Comparison of ENCODE assay signal across 21 cellular contexts in the genomic region with DNA sequence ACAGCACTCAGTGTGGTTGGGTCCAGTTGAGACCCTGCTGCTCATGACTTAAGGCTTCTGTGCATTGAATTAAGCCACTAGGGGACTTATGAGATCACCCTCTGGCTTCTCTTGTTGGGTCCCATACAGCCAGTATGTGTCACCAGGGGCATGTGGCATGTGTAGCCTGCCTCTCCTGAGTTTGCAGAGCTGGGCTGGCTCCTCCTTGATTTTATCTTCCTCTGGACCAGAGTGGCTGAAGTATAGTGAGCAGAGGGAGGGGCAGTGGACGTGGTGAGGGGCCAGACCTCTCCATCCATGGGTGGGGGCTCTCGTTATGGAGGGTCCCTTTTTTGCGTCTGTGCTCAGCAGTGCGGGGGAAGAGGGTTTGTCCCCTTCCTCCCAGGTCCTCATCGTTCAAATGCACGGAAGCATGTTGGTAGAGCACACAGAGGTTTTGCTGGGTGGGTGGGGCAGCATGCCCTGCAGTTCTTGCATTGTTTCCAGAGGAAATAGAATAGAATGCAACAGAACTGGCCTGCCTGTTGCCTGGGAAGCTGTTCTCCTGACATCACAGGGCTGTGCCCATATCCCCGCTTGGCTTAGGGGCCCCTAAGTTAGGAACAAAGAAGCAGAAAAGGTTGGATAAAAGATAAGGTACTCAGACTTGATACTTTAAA.
DNase-seq lines count a peak whose midpoint lies in the region; ATAC-seq and TF ChIP-seq lines count a peak whose summit lies in the region.
"Had no signal": no experiment of that assay in that cellular context is flagged by ENCODE, and none has a peak within 500 bp of the region (broad histone marks: within the 10 kb centered on the region; RNA-seq: fewer than 3 reads in every experiment).

No MANE protein-coding gene starts in this region.

- H4K91ac ChIP-seq in neuronal stem cell (ENCODE audit: low read depth, low read length, poor library complexity), result peak overlapping the region; percentile 49

- no peak for TF ChIP-seq POLR2A in heart left ventricle (IDR thresholded peaks at IDR 0.05)

- peak overlapping the region; percentile 6 for H3K27ac Mint-ChIP-seq in dendritic cell treated with granulocyte-macrophage colony-stimulating factor and Interleukin-4, amounts not matched to agents 40 ng/mL and 50 ng/mL, for 4 days
- H3K27ac Mint-ChIP-seq in natural killer cell treated with Interleukin-12 subunit alpha and Interleukin-12 subunit beta and Interleukin-15 and Interleukin-18, amount 100 ng/mL, for 72 hours, result peak overlapping the region in 1 of 2 donors; percentile 38
- H3K27ac Mint-ChIP-seq: activated naive CD4-positive, alpha-beta T cell treated with anti-CD3 and anti-CD28 coated beads, Interleukin-2, amount 50 U/mL, for 24 hours had no signal

- H3K4ac ChIP-seq in neuronal stem cell (ENCODE audit: low read length), result no peak overlapping the region

- H3K4me1 ChIP-seq in heart left ventricle (peaks cover 0 to 64% (median 46%) of the 10 kb centered on the region in 12 donors), neuronal stem cell (ENCODE audit: control insufficient read depth in 2 of 2, insufficient read depth in 1 of 2, low read depth in 1 of 2, low read length in 2 of 2) (peaks cover 20 to 24% of the 10 kb centered on the region in 2 donors), upper lobe of right lung (no peaks in the 10 kb centered on the region)
- H3K4me1 ChIP-seq: body of pancreas had no signal

- ATAC-seq in heart left ventricle (peak; percentile 38 to 74 (median 55)), Right ventricle myocardium inferior (no peak), upper lobe of right lung (no peak), HG03460 (IDR thresholded peaks at IDR 0.05; ENCODE audit: unreplicated experiment) (no peak)
- no peak for ATAC-seq in natural killer cell treated with Interleukin-12 subunit alpha and Interleukin-12 subunit beta and Interleukin-15 and Interleukin-18, amount 100 ng/mL, for 72 hours
- ATAC-seq: body of pancreas, Panc1 had no signal

- H2AK5ac ChIP-seq in neuronal stem cell (ENCODE audit: low read depth, low read length), result peak overlapping the region; percentile 45

- no peak overlapping the region for H2BK12ac ChIP-seq in neuronal stem cell (ENCODE audit: low read length)

- peak overlapping the region; percentile 39 for H3K9ac ChIP-seq in neuronal stem cell (ENCODE audit: low read depth, low read length, poor library complexity)
- H3K9ac ChIP-seq: KMS-11 had no signal

- H2BK5ac ChIP-seq in neuronal stem cell (ENCODE audit: low read length), result no peak overlapping the region

- H4K8ac ChIP-seq in neuronal stem cell (ENCODE audit: low read depth, low read length), result peak overlapping the region; percentile 44

- peaks cover 57% of the 10 kb centered on the region for H3K4me1 Mint-ChIP-seq in dendritic cell treated with granulocyte-macrophage colony-stimulating factor and Interleukin-4, amounts not matched to agents 40 ng/mL and 50 ng/mL, for 4 days (ENCODE audit: low read depth)
- H3K4me1 Mint-ChIP-seq in natural killer cell treated with Interleukin-12 subunit alpha and Interleukin-12 subunit beta and Interleukin-15 and Interleukin-18, amount 100 ng/mL, for 72 hours (ENCODE audit: low read depth in 2 of 2), result peaks cover 10 to 14% of the 10 kb centered on the region in 2 donors

- peak overlapping the region; percentile 63 for H2AFZ ChIP-seq in neuronal stem cell (ENCODE audit: low read length)

- WGBS in heart left ventricle, 4 donors, result 59 to 70% (median 61%) methylated on average over 7 of the region's 7 CpGs
- no CpG with 5 or more reads among the region's 7 CpGs for WGBS in neuronal stem cell (ENCODE audit: extremely low coverage in 2 of 2, insufficient read length in 2 of 2, insufficient replicate concordance in 1 of 2), 2 donors

- H3K23ac ChIP-seq in neuronal stem cell (ENCODE audit: low read depth, low read length, poor library complexity), result no peak overlapping the region

- no peaks in the 10 kb centered on the region for H3K9me3 Mint-ChIP-seq in dendritic cell treated with granulocyte-macrophage colony-stimulating factor and Interleukin-4, amounts not matched to agents 40 ng/mL and 50 ng/mL, for 4 days
- H3K9me3 Mint-ChIP-seq in natural killer cell treated with Interleukin-12 subunit alpha and Interleukin-12 subunit beta and Interleukin-15 and Interleukin-18, amount 100 ng/mL, for 72 hours, result no peaks in the 10 kb centered on the region
- H3K9me3 Mint-ChIP-seq: activated naive CD4-positive, alpha-beta T cell treated with anti-CD3 and anti-CD28 coated beads, Interleukin-2, amount 50 U/mL, for 24 hours had no signal

- no peaks in the 10 kb centered on the region for H3K79me1 ChIP-seq in neuronal stem cell (ENCODE audit: low read depth, low read length)

- no peaks in the 10 kb centered on the region for H3K27me3 ChIP-seq in heart left ventricle
- peaks cover 0 to 3% (median 0%) of the 10 kb centered on the region in 3 experiments for H3K27me3 ChIP-seq in neuronal stem cell (ENCODE audit: control insufficient read depth in 3 of 3, insufficient read depth in 3 of 3, low read depth in 1 of 3, low read length in 3 of 3)
- no peaks in the 10 kb centered on the region for H3K27me3 ChIP-seq in upper lobe of right lung
- H3K27me3 ChIP-seq: body of pancreas, upper lobe of left lung had no signal

- H3K27ac ChIP-seq in heart left ventricle (peak overlapping the region; percentile 30 to 100 (median 85)), neuronal stem cell (replicated peaks; ENCODE audit: low read length) (no peak overlapping the region), upper lobe of right lung (peak overlapping the region; percentile 6)
- H3K27ac ChIP-seq: HL-60, KMS-11 had no signal

- no peaks in the 10 kb centered on the region for H3K36me3 ChIP-seq in heart left ventricle
- H3K36me3 ChIP-seq in neuronal stem cell (replicated peaks in 1 of 2; ENCODE audit: control insufficient read depth in 2 of 2, insufficient read depth in 2 of 2, low read length in 2 of 2), result no peaks in the 10 kb centered on the region
- no peaks in the 10 kb centered on the region for H3K36me3 ChIP-seq in upper lobe of right lung
- H3K36me3 ChIP-seq: upper lobe of left lung had no signal

- peak overlapping the region; percentile 6 for H2BK120ac ChIP-seq in neuronal stem cell (ENCODE audit: low read depth, low read length)

- H3K4me2 ChIP-seq in neuronal stem cell (ENCODE audit: insufficient read depth, low read length, poor library complexity, severe bottlenecking), result no peak overlapping the region
- H3K4me2 ChIP-seq: KMS-11 had no signal

- H3K18ac ChIP-seq in neuronal stem cell (ENCODE audit: low read length), result peak overlapping the region; percentile 81

- no peak overlapping the region for H2BK15ac ChIP-seq in neuronal stem cell (ENCODE audit: low read length)

- H3K4me3 ChIP-seq in heart left ventricle, result no peak overlapping the region
- H3K4me3 ChIP-seq in neuronal stem cell (ENCODE audit: low read length in 2 of 2), result no peak overlapping the region
- no peak overlapping the region for H3K4me3 ChIP-seq in upper lobe of right lung
- H3K4me3 ChIP-seq: body of pancreas, upper lobe of left lung had no signal

- no peaks in the 10 kb centered on the region for H3K9me3 ChIP-seq in heart left ventricle
- H3K9me3 ChIP-seq in neuronal stem cell (replicated peaks in 1 of 2; ENCODE audit: control insufficient read depth in 2 of 2, insufficient read depth in 1 of 2, low read depth in 1 of 2, low read length in 2 of 2), result no peaks in the 10 kb centered on the region
- no peaks in the 10 kb centered on the region for H3K9me3 ChIP-seq in upper lobe of right lung
- H3K9me3 ChIP-seq: body of pancreas, upper lobe of left lung had no signal

- no peaks in the 10 kb centered on the region for H3K27me3 Mint-ChIP-seq in dendritic cell treated with granulocyte-macrophage colony-stimulating factor and Interleukin-4, amounts not matched to agents 40 ng/mL and 50 ng/mL, for 4 days
- H3K27me3 Mint-ChIP-seq in natural killer cell treated with Interleukin-12 subunit alpha and Interleukin-12 subunit beta and Interleukin-15 and Interleukin-18, amount 100 ng/mL, for 72 hours, result no peaks in the 10 kb centered on the region
- H3K27me3 Mint-ChIP-seq: activated naive CD4-positive, alpha-beta T cell treated with anti-CD3 and anti-CD28 coated beads, Interleukin-2, amount 50 U/mL, for 24 hours had no signal

- intact Hi-C loops in heart left ventricle (cut with DNase I) (no loop called here), Right ventricle myocardium inferior (cut with DNase I) (no loop called here), upper lobe of right lung (cut with DNase I) (no loop called here)
- intact Hi-C loops in dendritic cell treated with granulocyte-macrophage colony-stimulating factor and Interleukin-4, amounts not matched to agents 40 ng/mL and 50 ng/mL, for 4 days (cut with micrococcal nuclease), result no loop called here

- H3K36me3 Mint-ChIP-seq in dendritic cell treated with granulocyte-macrophage colony-stimulating factor and Interleukin-4, amounts not matched to agents 40 ng/mL and 50 ng/mL, for 4 days (ENCODE audit: low read depth), result peaks cover 44% of the 10 kb centered on the region
- H3K36me3 Mint-ChIP-seq in natural killer cell treated with Interleukin-12 subunit alpha and Interleukin-12 subunit beta and Interleukin-15 and Interleukin-18, amount 100 ng/mL, for 72 hours, result no peaks in the 10 kb centered on the region
- H3K36me3 Mint-ChIP-seq: activated naive CD4-positive, alpha-beta T cell treated with anti-CD3 and anti-CD28 coated beads, Interleukin-2, amount 50 U/mL, for 24 hours had no signal

- peak in 5 of 12 donors; percentile 13 to 35 (median 17) for TF ChIP-seq CTCF in heart left ventricle (IDR thresholded peaks at IDR 0.05)
- no peak for TF ChIP-seq CTCF in upper lobe of right lung (IDR thresholded peaks at IDR 0.05)

- no peak overlapping the region for H3K4me3 Mint-ChIP-seq in dendritic cell treated with granulocyte-macrophage colony-stimulating factor and Interleukin-4, amounts not matched to agents 40 ng/mL and 50 ng/mL, for 4 days
- no peak overlapping the region for H3K4me3 Mint-ChIP-seq in natural killer cell treated with Interleukin-12 subunit alpha and Interleukin-12 subunit beta and Interleukin-15 and Interleukin-18, amount 100 ng/mL, for 72 hours
- H3K4me3 Mint-ChIP-seq: activated naive CD4-positive, alpha-beta T cell treated with anti-CD3 and anti-CD28 coated beads, Interleukin-2, amount 50 U/mL, for 24 hours had no signal

- peak in 2 of 5 donors; percentile 32 to 53 for DNase-seq in heart left ventricle
- no peak for DNase-seq in Right ventricle myocardium inferior (ENCODE audit: missing footprints)
- DNase-seq in neuronal stem cell (ENCODE audit: low spot score), result no peak
- no peak for DNase-seq in upper lobe of right lung
- no peak for DNase-seq in SW 1271 (lab: John Stamatoyannopoulos, UW)
- DNase-seq in natural killer cell treated with Interleukin-12 subunit alpha and Interleukin-12 subunit beta and Interleukin-15 and Interleukin-18, amount 100 ng/mL, for 72 hours (ENCODE audit: low spot score), result no peak
- DNase-seq: activated CD4-positive, alpha-beta T cell treated with anti-CD3 and anti-CD28 coated beads, Interleukin-2, amount 50 U/mL, for 1 hour; activated T-cell treated with anti-CD3 and anti-CD28 coated beads, Interleukin-2, amount 50 U/mL, for 1 hour; body of pancreas; DMS79; kidney glomerular epithelial cell; NCI-H1105; NCI-H2107; NCI-H526; upper lobe of left lung had no signal

- H3K14ac ChIP-seq in neuronal stem cell (ENCODE audit: low read length), result no peak overlapping the region

Comparison
In these comparisons a context has a peak if more than half of its experiments do, and no peak if none do; other contexts are left out.
1. ATAC-seq: peak in heart left ventricle (4 of 4); none in Right ventricle myocardium inferior (single experiment), upper lobe of right lung (single experiment), HG03460 (single experiment) and natural killer cell treated with Interleukin-12 subunit alpha and Interleukin-12 subunit beta and Interleukin-15 and Interleukin-18, amount 100 ng/mL, for 72 hours (0 of 2).